Comparison of ENCODE assay signal across 17 cellular contexts in the genomic region with DNA sequence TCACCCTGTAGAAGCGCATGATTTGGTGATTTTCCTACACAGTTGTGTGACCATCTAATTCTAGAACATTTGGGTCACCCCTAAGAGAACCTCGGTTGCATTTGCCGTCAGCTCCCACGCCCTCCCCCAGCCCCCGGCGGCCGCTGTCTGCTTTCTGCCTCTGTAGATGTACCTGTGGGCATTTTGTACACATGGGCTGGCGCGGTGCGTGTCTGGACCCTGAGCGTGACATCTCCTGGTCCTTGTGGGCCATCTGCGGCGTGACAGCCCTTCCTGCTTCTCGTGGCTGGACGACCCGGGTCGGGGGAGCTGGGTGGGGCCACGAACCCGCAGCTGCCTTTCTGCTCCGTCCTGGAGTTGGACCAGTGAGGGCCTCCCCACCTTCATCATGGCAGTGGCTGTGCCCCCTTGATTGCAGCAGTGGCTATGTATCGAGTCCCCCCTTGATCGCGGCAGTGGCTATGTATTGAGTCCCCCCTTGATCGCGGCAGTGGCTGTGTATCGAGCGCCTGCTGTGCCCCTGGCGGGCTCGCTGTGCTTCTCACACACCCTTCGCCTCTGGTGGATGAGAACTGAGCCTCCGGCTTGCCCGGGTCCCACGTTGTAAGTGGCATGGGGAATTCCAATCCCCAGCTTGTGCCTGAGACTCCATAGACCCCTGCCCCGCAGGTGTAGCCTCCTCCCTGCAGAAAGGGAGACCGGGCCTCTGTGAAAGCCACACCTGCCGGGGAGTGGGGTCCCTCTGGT. TPM values are rescaled to one million over a fixed set of nuclear protein-coding genes. Genes with fewer than 3 reads are reported as not detected.
DNase-seq lines count a peak whose midpoint lies in the region; ATAC-seq, FAIRE-seq and TF ChIP-seq lines count a peak whose summit lies in the region.
"Had no signal": no experiment of that assay in that cellular context is flagged by ENCODE, and none has a peak within 500 bp of the region (broad histone marks: within the 10 kb centered on the region; RNA-seq: fewer than 3 reads in every experiment).

No MANE protein-coding gene starts in this region.

- TF ChIP-seq CTCF in brain (conservative IDR thresholded peaks at IDR 0.05), result no peak
- TF ChIP-seq CTCF in sigmoid colon (IDR thresholded peaks at IDR 0.05), result no peak

- no peak for FAIRE-seq in RCC 7860 (lab: Jason Lieb, UNC)
- FAIRE-seq: A204.1 had no signal

- TF ChIP-seq POLR2A in sigmoid colon (IDR thresholded peaks at IDR 0.05), result no peak

- intact Hi-C loops in sigmoid colon (cut with DNase I), result no loop called here

- H3K27me3 ChIP-seq in HUES48 (ENCODE audit: control insufficient read depth, insufficient read depth, low read length), result no peaks in the 10 kb centered on the region
- H3K27me3 ChIP-seq in sigmoid colon, result no peaks in the 10 kb centered on the region
- H3K27me3 ChIP-seq in HAP-1 (ENCODE audit: low read depth), result no peaks in the 10 kb centered on the region

- H3K9me3 Mint-ChIP-seq in brain, result no peaks in the 10 kb centered on the region
- H3K9me3 Mint-ChIP-seq: HFFc6; T-helper 1 cell treated with Interleukin-12 subunit alpha and Interleukin-12 subunit beta and Interleukin-4 antibody, amounts not matched to agents 30 μg/mL and 1 μg/mL, for 36 hours had no signal

- H3K9me3 ChIP-seq in HUES48 (ENCODE audit: control insufficient read depth, insufficient read depth, low read length), result no peaks in the 10 kb centered on the region
- no peaks in the 10 kb centered on the region for H3K9me3 ChIP-seq in sigmoid colon
- no peaks in the 10 kb centered on the region for H3K9me3 ChIP-seq in HAP-1

- peaks cover 42% of the 10 kb centered on the region for H3K4me1 Mint-ChIP-seq in brain

- DNase-seq in NCI-H2171 treated with DMSO at 0.1 percent for 48 hours (lab: John Stamatoyannopoulos, UW) (peak; percentile 47), NCI-H2171 (lab: John Stamatoyannopoulos, UW) (no peak), sigmoid colon (no peak), RCC 7860 (ENCODE audit: low spot score) (no peak), HAP-1 (ENCODE audit: low spot score in 2 of 2) (no peak)
- DNase-seq: GF-D8, GOT3, HFFc6, NCI-H1417 treated with DMSO at 0.1 percent for 48 hours, NCI-H2029, NCI-H446, SHP77 had no signal

- peaks cover 3% of the 10 kb centered on the region for H3K27me3 Mint-ChIP-seq in brain

- H3K4me1 ChIP-seq in HUES48 (ENCODE audit: control insufficient read depth, insufficient read depth, low read length) (no peaks in the 10 kb centered on the region; the same call in 1 of the 2 replicates), sigmoid colon (peaks cover 0 to 55% (median 41%) of the 10 kb centered on the region in 4 donors), HAP-1 (no peaks in the 10 kb centered on the region)

- H3K36me3 ChIP-seq in HUES48 (ENCODE audit: control insufficient read depth, insufficient read depth, low read length), result peaks cover 41% of the 10 kb centered on the region
- peaks cover 0 to 9% (median 0%) of the 10 kb centered on the region in 4 donors for H3K36me3 ChIP-seq in sigmoid colon
- peaks cover 53% of the 10 kb centered on the region for H3K36me3 ChIP-seq in HAP-1 (replicated peaks)

- 91 to 93% methylated on average over 36 of the region's 36 CpGs for WGBS in sigmoid colon, 2 donors

- H3K27ac Mint-ChIP-seq in brain, result peak overlapping the region in 3 of 5 experiments; percentile 5 to 77 (median 34)
- H3K27ac Mint-ChIP-seq: HFFc6; T-helper 1 cell treated with Interleukin-12 subunit alpha and Interleukin-12 subunit beta and Interleukin-4 antibody, amounts not matched to agents 30 μg/mL and 1 μg/mL, for 36 hours had no signal

- TF ChIP-seq EP300 in sigmoid colon (IDR thresholded peaks at IDR 0.05), result no peak

- H3K4me3 ChIP-seq in HUES48 (ENCODE audit: low read depth, low read length) (no peak overlapping the region), sigmoid colon (no peak overlapping the region), HAP-1 (no peak overlapping the region)

- H3K4me3 Mint-ChIP-seq in brain, result no peak overlapping the region
- H3K4me3 Mint-ChIP-seq: HFFc6; T-helper 1 cell treated with Interleukin-12 subunit alpha and Interleukin-12 subunit beta and Interleukin-4 antibody, amounts not matched to agents 30 μg/mL and 1 μg/mL, for 36 hours had no signal

- in situ Hi-C loops in HAP-1 (cut with MboI; ENCODE audit: low sequenced_read_pairs), result no loop called here

- ATAC-seq in HG03025 (IDR thresholded peaks at IDR 0.05; ENCODE audit: low FRiP score, unreplicated experiment), result no peak

- peaks cover 3% of the 10 kb centered on the region for H3K36me3 Mint-ChIP-seq in brain

- H3K9ac ChIP-seq in HUES48 (ENCODE audit: low read depth, low read length), result 0 out of 2 replicates have a peak overlapping the region, but pooled peaks have one; percentile 18

- no peak overlapping the region for H3K27ac ChIP-seq in HUES48 (ENCODE audit: low read depth, low read length)
- H3K27ac ChIP-seq in sigmoid colon, result peak overlapping the region in 3 of 4 donors; percentile 22 to 74 (median 41)

RNA-seq across cellular contexts. Expression of a gene that starts 24.1 kb away (rescaled TPM):
- polyA plus RNA-seq in brain (ENCODE audit: insufficient read depth, low read depth, low replicate concordance), result 127 TPM
- 10 to 100 TPM; 30.8 to 76.7 (median 47.3) TPM for total RNA-seq in sigmoid colon
- 10 to 100 TPM; 12.0 to 49.5 (median 19.4) TPM for polyA plus RNA-seq in sigmoid colon

RNA-seq across cellular contexts. Expression of a gene that starts 51.5 kb away (rescaled TPM):
- polyA plus RNA-seq in brain (ENCODE audit: insufficient read depth, low read depth, low replicate concordance) (38.2 TPM), sigmoid colon (1 to 10 TPM; 1.8 to 9.6 (median 5.3) TPM)
- total RNA-seq in sigmoid colon, result under 1 TPM in 3 of 4 donors, not detected in 1; 0.16 to 0.54 (median 0.36) TPM
